22 cellular contexts compared by ENCODE assay signal in genomic region chr20:43843965-43844660, GRCh38.
DNase-seq lines count a peak whose midpoint lies in the region; ATAC-seq, FAIRE-seq and TF ChIP-seq lines count a peak whose summit lies in the region.
"Had no signal": no experiment of that assay in that cellular context is flagged by ENCODE, and none has a peak within 500 bp of the region (broad histone marks: within the 10 kb centered on the region; RNA-seq: fewer than 3 reads in every experiment).

No MANE protein-coding gene starts in this region.

- TF ChIP-seq POLR2A in endothelial cell of umbilical vein (IDR thresholded peaks at IDR 0.05; ENCODE audit: low read depth, low read length): no peak

- BruUV-seq in PC-3 (replicated peaks; lab: Mats Ljungman, UMichigan) (no TSS peak), endothelial cell of umbilical vein (replicated peaks; lab: Mats Ljungman, UMichigan) (no TSS peak)

- no peaks in the 10 kb centered on the region for H3K9me1 ChIP-seq in endothelial cell of umbilical vein (replicated peaks; ENCODE audit: control insufficient read depth, extremely low read depth, insufficient read depth, low read length)

- H3K9me2 ChIP-seq in PC-3 (replicated peaks; ENCODE audit: low read length): no peaks in the 10 kb centered on the region

- H2AFZ ChIP-seq in PC-3 (ENCODE audit: low read length) (no peak overlapping the region), endothelial cell of umbilical vein (ENCODE audit: low read depth, low read length) (no peak overlapping the region)

- peak overlapping the region; percentile 24 for H3K9ac ChIP-seq in PC-3 (ENCODE audit: low read length)
- H3K9ac ChIP-seq in endothelial cell of umbilical vein (replicated peaks; ENCODE audit: extremely low read depth, insufficient read depth, low read length): no peak overlapping the region
- no peak overlapping the region for H3K9ac ChIP-seq in colonic mucosa (ENCODE audit: low read depth in 2 of 2, low read length in 2 of 2)

- H3K9me3 ChIP-seq in PC-3 (ENCODE audit: low read length): no peaks in the 10 kb centered on the region
- H3K9me3 ChIP-seq in endothelial cell of umbilical vein (replicated peaks; ENCODE audit: control insufficient read depth, insufficient read depth, low read length): no peaks in the 10 kb centered on the region
- no peaks in the 10 kb centered on the region for H3K9me3 ChIP-seq in upper lobe of right lung
- no peaks in the 10 kb centered on the region for H3K9me3 ChIP-seq in colonic mucosa
- H3K9me3 ChIP-seq: transverse colon had no signal

- peak overlapping the region; percentile 30 for H3K4me2 ChIP-seq in PC-3 (ENCODE audit: low read length)
- H3K4me2 ChIP-seq in endothelial cell of umbilical vein (ENCODE audit: insufficient read depth, low read length): peak overlapping the region; percentile 2

- intact Hi-C loops in PC-3 (cut with micrococcal nuclease): loop anchor here (1.0 to 10.0 kb wide), 5 partner anchors 93 to 371 kb away; partner anchors contain the start of gene OSER1
- intact Hi-C loops in endothelial cell of umbilical vein (cut with micrococcal nuclease): loop anchor here (1.0 to 10.0 kb wide), 4 partner anchors 95 to 389 kb away; partner anchors contain the start of gene SRSF6
- intact Hi-C loops in upper lobe of right lung (cut with DNase I): no loop called here
- intact Hi-C loops in colonic mucosa (cut with DNase I): loop anchor here (10.0 kb wide), 1 partner anchor 231 kb away; no protein-coding TSS in a partner anchor

- H3K4me1 Mint-ChIP-seq in activated CD8-positive, alpha-beta memory T cell treated with anti-CD3 and anti-CD28 coated beads, Interleukin-2, amount 10 ng/mL, durations not matched to agents 7 days and 5 days: peaks cover 51% of the 10 kb centered on the region
- H3K4me1 Mint-ChIP-seq in osteocyte (ENCODE audit: unreplicated experiment): peaks cover 3% of the 10 kb centered on the region
- H3K4me1 Mint-ChIP-seq: nephron progenitor cell had no signal

- no peaks in the 10 kb centered on the region for H4K20me1 ChIP-seq in PC-3 (ENCODE audit: low read length)
- H4K20me1 ChIP-seq in endothelial cell of umbilical vein (replicated peaks; ENCODE audit: control insufficient read depth, extremely low read depth, insufficient read depth, low read length): no peaks in the 10 kb centered on the region

- H3K4me3 Mint-ChIP-seq in activated CD8-positive, alpha-beta memory T cell treated with anti-CD3 and anti-CD28 coated beads, Interleukin-2, amount 10 ng/mL, durations not matched to agents 7 days and 5 days: no peak overlapping the region
- H3K4me3 Mint-ChIP-seq in osteocyte (ENCODE audit: unreplicated experiment): no peak overlapping the region
- H3K4me3 Mint-ChIP-seq: brain, nephron progenitor cell had no signal

- H3K4me1 ChIP-seq in PC-3 (ENCODE audit: insufficient read depth, low read length) (peaks cover 61% of the 10 kb centered on the region), endothelial cell of umbilical vein (ENCODE audit: control insufficient read depth, extremely low read depth, insufficient read depth, low read length) (peaks cover 28% of the 10 kb centered on the region), upper lobe of right lung (peaks cover 21% of the 10 kb centered on the region), colonic mucosa (no peaks in the 10 kb centered on the region)
- H3K4me1 ChIP-seq: transverse colon had no signal

- FAIRE-seq in endothelial cell of umbilical vein (lab: Jason Lieb, UNC): no peak
- FAIRE-seq: A204.1, frontal cortex, K562 had no signal

- no peak overlapping the region for H3K27ac Mint-ChIP-seq in activated CD8-positive, alpha-beta memory T cell treated with anti-CD3 and anti-CD28 coated beads, Interleukin-2, amount 10 ng/mL, durations not matched to agents 7 days and 5 days
- no peak overlapping the region for H3K27ac Mint-ChIP-seq in osteocyte (ENCODE audit: unreplicated experiment)
- H3K27ac Mint-ChIP-seq: nephron progenitor cell had no signal

- peaks cover 5% of the 10 kb centered on the region for H3F3A ChIP-seq in PC-3 (ENCODE audit: low read length, unreplicated experiment)

- H3K79me2 ChIP-seq in PC-3 (ENCODE audit: low read length) (no peaks in the 10 kb centered on the region), endothelial cell of umbilical vein (ENCODE audit: control insufficient read depth, insufficient read depth, low read length) (no peaks in the 10 kb centered on the region)

- ATAC-seq in activated CD8-positive, alpha-beta memory T cell treated with anti-CD3 and anti-CD28 coated beads, Interleukin-2, amount 10 ng/mL, durations not matched to agents 7 days and 5 days: no peak
- no peak for ATAC-seq in PC-3
- ATAC-seq in upper lobe of right lung: no peak
- ATAC-seq: K562 had no signal

- peak overlapping the region; percentile 81 for H3K27ac ChIP-seq in PC-3 (ENCODE audit: low read length)
- H3K27ac ChIP-seq in endothelial cell of umbilical vein (ENCODE audit: insufficient read depth, low read depth, low read length): peak overlapping the region; percentile 61
- H3K27ac ChIP-seq in upper lobe of right lung: no peak overlapping the region
- H3K27ac ChIP-seq in colonic mucosa: no peak overlapping the region
- H3K27ac ChIP-seq: SK-N-MC, transverse colon, VCaP had no signal

- no peak for TF ChIP-seq CTCF in PC-3 (conservative IDR thresholded peaks at IDR 0.05; ENCODE audit: low read depth, low read length)
- no peak for TF ChIP-seq CTCF in endothelial cell of umbilical vein (IDR thresholded peaks at IDR 0.05; ENCODE audit: extremely low read depth in 1 of 2, insufficient read depth in 1 of 2, low read depth in 1 of 2, low read length in 2 of 2)
- no peak for TF ChIP-seq CTCF in osteocyte (IDR thresholded peaks at IDR 0.05)
- TF ChIP-seq CTCF in upper lobe of right lung (IDR thresholded peaks at IDR 0.05): no peak
- no peak for TF ChIP-seq CTCF in colonic mucosa (IDR thresholded peaks at IDR 0.05)

- no peaks in the 10 kb centered on the region for H3K27me3 ChIP-seq in PC-3 (ENCODE audit: low read length)
- no peaks in the 10 kb centered on the region for H3K27me3 ChIP-seq in endothelial cell of umbilical vein (ENCODE audit: control insufficient read depth in 2 of 2, insufficient read depth in 2 of 2, low read length in 2 of 2)
- H3K27me3 ChIP-seq in upper lobe of right lung: no peaks in the 10 kb centered on the region
- H3K27me3 ChIP-seq in colonic mucosa: no peaks in the 10 kb centered on the region
- H3K27me3 ChIP-seq: transverse colon had no signal

- H3K4me3 ChIP-seq in PC-3 (ENCODE audit: low read length): no peak overlapping the region
- no peak overlapping the region for H3K4me3 ChIP-seq in endothelial cell of umbilical vein (replicated peaks in 1 of 3; ENCODE audit: insufficient read depth in 1 of 3, low read depth in 1 of 3, low read length in 3 of 3)
- no peak overlapping the region for H3K4me3 ChIP-seq in upper lobe of right lung
- H3K4me3 ChIP-seq in colonic mucosa: no peak overlapping the region
- H3K4me3 ChIP-seq: K562, SK-N-MC, transverse colon had no signal

- H3K36me3 Mint-ChIP-seq in activated CD8-positive, alpha-beta memory T cell treated with anti-CD3 and anti-CD28 coated beads, Interleukin-2, amount 10 ng/mL, durations not matched to agents 7 days and 5 days: no peaks in the 10 kb centered on the region
- H3K36me3 Mint-ChIP-seq in osteocyte (ENCODE audit: unreplicated experiment): no peaks in the 10 kb centered on the region
- H3K36me3 Mint-ChIP-seq: brain had no signal

- H3K9me3 Mint-ChIP-seq in activated CD8-positive, alpha-beta memory T cell treated with anti-CD3 and anti-CD28 coated beads, Interleukin-2, amount 10 ng/mL, durations not matched to agents 7 days and 5 days (ENCODE audit: low read depth): no peaks in the 10 kb centered on the region
- H3K9me3 Mint-ChIP-seq in osteocyte (ENCODE audit: unreplicated experiment): no peaks in the 10 kb centered on the region
- H3K9me3 Mint-ChIP-seq: nephron progenitor cell had no signal

- DNase-seq in activated CD8-positive, alpha-beta memory T cell treated with anti-CD3 and anti-CD28 coated beads, Interleukin-2, amount 10 ng/mL, durations not matched to agents 7 days and 5 days: peak; percentile 29
- no peak for DNase-seq in activated CD8-positive, alpha-beta memory T cell treated with anti-CD3 and anti-CD28 coated beads, Interleukin-2, amount 50 U/mL, for 4 hours
- no peak for DNase-seq in PC-3
- no peak for DNase-seq in endothelial cell of umbilical vein (ENCODE audit: low read depth, low spot score)
- peak; percentile 69 for DNase-seq in osteocyte (ENCODE audit: extremely low spot score, unreplicated experiment)
- DNase-seq in OCI-M1 (lab: John Stamatoyannopoulos, UW): no peak
- no peak for DNase-seq in upper lobe of right lung
- DNase-seq in colonic mucosa: no peak
- DNase-seq: activated CD4-positive, alpha-beta T cell treated with anti-CD3 and anti-CD28 coated beads, Interleukin-2, amount 50 U/mL, for 1 hour; activated gamma-delta T cell; effector CD8-positive, alpha-beta T cell; GDM1; midbrain; NCI-H1436 treated with DMSO at 0.1 percent for 48 hours; nephron progenitor cell; transverse colon had no signal

- peaks cover 32% of the 10 kb centered on the region for H3K27me3 Mint-ChIP-seq in activated CD8-positive, alpha-beta memory T cell treated with anti-CD3 and anti-CD28 coated beads, Interleukin-2, amount 10 ng/mL, durations not matched to agents 7 days and 5 days
- H3K27me3 Mint-ChIP-seq in osteocyte (ENCODE audit: unreplicated experiment): no peaks in the 10 kb centered on the region

- CTCF ChIA-PET in activated CD8-positive, alpha-beta memory T cell treated with anti-CD3 and anti-CD28 coated beads, Interleukin-2, amount 10 ng/mL, durations not matched to agents 7 days and 5 days (lab: Charles Lee): interaction anchor here (1.2 to 5.0 kb wide), 4 partner anchors 93 to 245 kb away, joined by 3 to 30 read pairs (median 4); no protein-coding TSS in a partner anchor
- CTCF ChIA-PET in PC-3 (lab: Charles Lee) (interaction anchor here (0.6 to 1.1 kb wide), 8 partner anchors 67 to 250 kb away, joined by 3 to 20 read pairs (median 4); no protein-coding TSS in a partner anchor), endothelial cell of umbilical vein (lab: Charles Lee) (interaction anchor here (0.7 to 3.4 kb wide), 9 partner anchors 62 to 306 kb away, joined by 3 to 19 read pairs (median 3); no protein-coding TSS in a partner anchor)

- dilution Hi-C loops in endothelial cell of umbilical vein (cut with MboI; ENCODE audit: extremely low pct_ligation_motif_present, low sequenced_read_pairs): no loop called here

- H3K36me3 ChIP-seq in PC-3 (ENCODE audit: low read depth, low read length): no peaks in the 10 kb centered on the region
- no peaks in the 10 kb centered on the region for H3K36me3 ChIP-seq in endothelial cell of umbilical vein (ENCODE audit: control insufficient read depth in 2 of 2, extremely low read depth in 1 of 2, insufficient read depth in 2 of 2, low read length in 2 of 2)
- H3K36me3 ChIP-seq in upper lobe of right lung: no peaks in the 10 kb centered on the region
- H3K36me3 ChIP-seq in colonic mucosa: no peaks in the 10 kb centered on the region
- H3K36me3 ChIP-seq: transverse colon had no signal

- POLR2A ChIA-PET in PC-3 (lab: Charles Lee; ENCODE audit: unreplicated experiment) (interaction anchor here (1.0 kb wide), 1 partner anchor 98 kb away, joined by 3 read pairs; no protein-coding TSS in a partner anchor), endothelial cell of umbilical vein (lab: Charles Lee) (no interaction called here)

Comparison
In these comparisons a context has a peak if more than half of its experiments do, and no peak if none do; other contexts are left out.
1. DNase-seq: peak in activated CD8-positive, alpha-beta memory T cell treated with anti-CD3 and anti-CD28 coated beads, Interleukin-2, amount 10 ng/mL, durations not matched to agents 7 days and 5 days (single experiment) and osteocyte (single experiment); none in activated CD8-positive, alpha-beta memory T cell treated with anti-CD3 and anti-CD28 coated beads, Interleukin-2, amount 50 U/mL, for 4 hours (single experiment), PC-3 (single experiment), endothelial cell of umbilical vein (single experiment), OCI-M1 (single experiment), upper lobe of right lung (single experiment) and colonic mucosa (single experiment).
2. H3K27ac ChIP-seq: peak in PC-3 (single experiment) and endothelial cell of umbilical vein (single experiment); none in upper lobe of right lung (single experiment) and colonic mucosa (single experiment).